In the genomic region with DNA sequence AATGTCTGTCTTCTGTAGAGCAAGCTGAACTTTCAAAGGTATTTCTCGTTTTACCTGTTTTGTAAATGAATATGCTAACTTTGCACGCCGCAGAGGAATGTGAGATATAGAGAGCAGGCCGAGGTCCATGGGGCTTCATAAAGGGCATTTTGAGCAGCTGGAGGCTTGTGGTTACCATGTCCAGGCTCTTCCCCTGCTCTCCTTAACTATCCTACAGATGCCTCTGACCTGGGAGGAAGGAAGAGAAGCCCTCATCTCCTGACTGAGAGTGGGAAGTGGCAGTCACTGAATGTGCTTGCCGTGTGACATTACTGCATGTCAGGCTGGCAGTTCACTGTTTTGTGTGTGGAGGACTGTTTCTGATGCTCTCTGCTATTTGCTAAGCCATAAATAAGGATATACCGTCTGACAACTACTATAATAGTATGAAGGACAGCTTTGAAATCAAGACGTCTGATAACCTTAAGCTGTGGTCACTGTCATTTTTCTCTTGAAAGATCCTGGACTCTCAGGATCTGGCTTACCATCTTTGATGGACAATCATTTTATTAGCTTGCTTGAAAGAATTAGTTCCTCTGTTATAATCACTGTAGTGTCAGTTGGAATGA, we compare ENCODE assay signal across 12 cellular contexts.
DNase-seq lines count a peak whose midpoint lies in the region; ATAC-seq and TF ChIP-seq lines count a peak whose summit lies in the region.
"Had no signal": no experiment of that assay in that cellular context is flagged by ENCODE, and none has a peak within 500 bp of the region (broad histone marks: within the 10 kb centered on the region; RNA-seq: fewer than 3 reads in every experiment).

No MANE protein-coding gene starts in this region.

- intact Hi-C loops in stomach (cut with DNase I; ENCODE audit: low total_unique reads), result no loop called here

- peaks cover 51% of the 10 kb centered on the region for H3K4me1 ChIP-seq in ACC112 (ENCODE audit: control insufficient read depth, insufficient read depth, low read length, unreplicated experiment)
- H3K4me1 ChIP-seq in H9 (ENCODE audit: insufficient read depth, low read length), result peaks cover 15% of the 10 kb centered on the region
- H3K4me1 ChIP-seq in gastroesophageal sphincter, result peaks cover 23 to 99% (median 49%) of the 10 kb centered on the region in 3 donors
- H3K4me1 ChIP-seq in stomach, result peaks cover 65 to 97% (median 83%) of the 10 kb centered on the region in 4 donors

- DNase-seq in H9 (no peak), memory B cell (ENCODE audit: low spot score in 2 of 2) (no peak), stomach (no peak)
- DNase-seq in effector CD8-positive, alpha-beta T cell (lab: John Stamatoyannopoulos, UW), result no peak
- DNase-seq: DMS79, H7, kidney glomerular epithelial cell, sigmoid colon had no signal

- TF ChIP-seq CTCF in H9 (conservative IDR thresholded peaks at IDR 0.05) (no peak), gastroesophageal sphincter (IDR thresholded peaks at IDR 0.05) (no peak), stomach (IDR thresholded peaks at IDR 0.05) (no peak)

- no peak overlapping the region for H4K8ac ChIP-seq in H9 (replicated peaks; ENCODE audit: insufficient read length, low read depth, low read length)

- H3K27me3 ChIP-seq in ACC112 (ENCODE audit: insufficient read depth, low read length) (no peaks in the 10 kb centered on the region), H9 (ENCODE audit: insufficient read depth, low read length) (no peaks in the 10 kb centered on the region), gastroesophageal sphincter (no peaks in the 10 kb centered on the region), stomach (no peaks in the 10 kb centered on the region)
- H3K27me3 ChIP-seq: sigmoid colon had no signal

- no peaks in the 10 kb centered on the region for H3K23me2 ChIP-seq in H9 (ENCODE audit: insufficient read length, low read depth, low read length, poor library complexity, severe bottlenecking)

- H3K9me3 Mint-ChIP-seq in H9 (no peaks in the 10 kb centered on the region; a peak in 1 of 5 replicates), memory B cell (no peaks in the 10 kb centered on the region)
- no peaks in the 10 kb centered on the region for H3K9me3 Mint-ChIP-seq in activated naive CD8-positive, alpha-beta T cell (ENCODE audit: low read depth)

- no peak overlapping the region for H2BK15ac ChIP-seq in H9 (ENCODE audit: low read depth, low read length)

- H3K4me1 Mint-ChIP-seq in H9, result peaks cover 77 to 78% of the 10 kb centered on the region in 2 experiments
- H3K4me1 Mint-ChIP-seq in activated naive CD8-positive, alpha-beta T cell (ENCODE audit: low read depth), result peaks cover 88% of the 10 kb centered on the region
- peaks cover 67% of the 10 kb centered on the region for H3K4me1 Mint-ChIP-seq in memory B cell

- no peak overlapping the region for H2BK20ac ChIP-seq in H9 (ENCODE audit: low read depth, low read length, poor library complexity, severe bottlenecking)

- WGBS in H9 (ENCODE audit: extremely low coverage, insufficient read length, low lambda C conversion rate), result no CpG with 5 or more reads among the region's 7 CpGs
- WGBS in gastroesophageal sphincter (ENCODE audit: low coverage in 1 of 2), 2 donors, result 37 to 50% methylated on average over 3 to 5 of the region's 7 CpGs
- 25 to 36% (median 28%) methylated on average over 7 of the region's 7 CpGs for WGBS in stomach, 5 donors

- no peak overlapping the region for H2BK12ac ChIP-seq in H9 (ENCODE audit: insufficient read length, low read depth, low read length)

- no peak overlapping the region; a peak in 1 of 5 replicates for H3K4me3 Mint-ChIP-seq in H9
- peak overlapping the region; percentile 57 for H3K4me3 Mint-ChIP-seq in activated naive CD8-positive, alpha-beta T cell
- H3K4me3 Mint-ChIP-seq in memory B cell, result no peak overlapping the region

- H3K56ac ChIP-seq in H9 (ENCODE audit: insufficient read length, low read depth, low read length), result no peak overlapping the region

- H3K79me2 ChIP-seq in ACC112 (ENCODE audit: control insufficient read depth, insufficient read depth, low read length, unreplicated experiment), result peaks cover 92% of the 10 kb centered on the region
- peaks cover 30% of the 10 kb centered on the region; the same call in 1 of the 2 replicates for H3K79me2 ChIP-seq in H9 (ENCODE audit: insufficient read depth, low read length)

- TF ChIP-seq EP300 in gastroesophageal sphincter (IDR thresholded peaks at IDR 0.05) (no peak), stomach (IDR thresholded peaks at IDR 0.05) (no peak)

- H4K5ac ChIP-seq in H9 (ENCODE audit: insufficient read length, low read depth, low read length), result no peak overlapping the region

- H4K20me1 ChIP-seq in H9 (ENCODE audit: control insufficient read depth, insufficient read depth, insufficient read length), result peaks cover 2% of the 10 kb centered on the region

- peaks cover 4% of the 10 kb centered on the region for H3K79me1 ChIP-seq in H9 (ENCODE audit: insufficient read depth, low read depth, low read length, poor library complexity, severe bottlenecking)

- H3K36me3 ChIP-seq in ACC112 (ENCODE audit: insufficient read depth, low read length) (no peaks in the 10 kb centered on the region), gastroesophageal sphincter (no peaks in the 10 kb centered on the region), stomach (no peaks in the 10 kb centered on the region)
- H3K36me3 ChIP-seq: sigmoid colon had no signal

- H3K4me2 ChIP-seq in H9 (ENCODE audit: insufficient read depth, insufficient read length, low read length), result peak overlapping the region; percentile 20

- H3K4ac ChIP-seq in H9 (ENCODE audit: low read depth, low read length), result no peak overlapping the region

- no peak overlapping the region for H3K23ac ChIP-seq in H9 (ENCODE audit: insufficient read length, low read depth, low read length)

- 0 out of 7 replicates have a peak, but pooled peaks cover 0 to 3% (median 0%) of the 10 kb centered on the region in 3 experiments for H3K36me3 Mint-ChIP-seq in H9 (ENCODE audit: insufficient read depth in 1 of 3, low read depth in 3 of 3)
- peaks cover 6% of the 10 kb centered on the region for H3K36me3 Mint-ChIP-seq in activated naive CD8-positive, alpha-beta T cell
- peaks cover 8% of the 10 kb centered on the region for H3K36me3 Mint-ChIP-seq in memory B cell

- H3K9ac ChIP-seq in H9 (ENCODE audit: extremely low read depth, insufficient read length, low read length), result no peak overlapping the region

- ATAC-seq in memory B cell (ENCODE audit: low read depth), result no peak
- no peak for ATAC-seq in GM19455 (IDR thresholded peaks at IDR 0.05; ENCODE audit: unreplicated experiment)
- no peak for ATAC-seq in gastroesophageal sphincter

- peak overlapping the region in 1 of 3 experiments; percentile 52; a peak in 3 of 7 replicates for H3K27ac Mint-ChIP-seq in H9
- H3K27ac Mint-ChIP-seq in activated naive CD8-positive, alpha-beta T cell, result peak overlapping the region; percentile 91
- peak overlapping the region; percentile 82 for H3K27ac Mint-ChIP-seq in memory B cell

- no peaks in the 10 kb centered on the region for H3K9me3 ChIP-seq in H9 (ENCODE audit: control insufficient read depth, low read depth, low read length)
- H3K9me3 ChIP-seq in gastroesophageal sphincter, result no peaks in the 10 kb centered on the region
- H3K9me3 ChIP-seq in stomach, result no peaks in the 10 kb centered on the region
- H3K9me3 ChIP-seq: sigmoid colon had no signal

- H3T11ph ChIP-seq in H9 (ENCODE audit: low read length), result no peak overlapping the region

- no peak overlapping the region for H2AFZ ChIP-seq in ACC112 (ENCODE audit: low read length, unreplicated experiment)
- H2AFZ ChIP-seq in H9 (ENCODE audit: low read length), result no peak overlapping the region

- H3K4me3 ChIP-seq in ACC112 (ENCODE audit: low read depth, low read length) (peak overlapping the region; percentile 50; the same call in 1 of the 2 replicates), gastroesophageal sphincter (no peak overlapping the region), stomach (no peak overlapping the region)
- H3K4me3 ChIP-seq: sigmoid colon had no signal

- no peak overlapping the region for H2AK5ac ChIP-seq in H9 (ENCODE audit: insufficient read length, low read length)

- H3K27ac ChIP-seq in ACC112 (ENCODE audit: low read depth, low read length), result peak overlapping the region; percentile 29
- no peak overlapping the region for H3K27ac ChIP-seq in H9 (ENCODE audit: insufficient read length, low read depth, low read length)
- no peak overlapping the region for H3K27ac ChIP-seq in gastroesophageal sphincter
- peak overlapping the region in 2 of 5 donors; percentile 9 to 36 for H3K27ac ChIP-seq in stomach
- H3K27ac ChIP-seq: sigmoid colon had no signal

- no peak overlapping the region for H4K91ac ChIP-seq in H9 (ENCODE audit: insufficient read length, low read depth, low read length)

- TF ChIP-seq POLR2A in gastroesophageal sphincter (IDR thresholded peaks at IDR 0.05) (no peak), stomach (IDR thresholded peaks at IDR 0.05) (no peak)

- H3K27me3 Mint-ChIP-seq in H9 (ENCODE audit: low read depth) (no peaks in the 10 kb centered on the region), memory B cell (no peaks in the 10 kb centered on the region)
- H3K27me3 Mint-ChIP-seq in activated naive CD8-positive, alpha-beta T cell, result no peaks in the 10 kb centered on the region

- no peak overlapping the region for H2BK120ac ChIP-seq in H9 (ENCODE audit: low read depth, low read length, poor library complexity, severe bottlenecking)

- H3K14ac ChIP-seq in H9 (ENCODE audit: insufficient read depth, low read length), result no peak overlapping the region

- H3K18ac ChIP-seq in H9 (ENCODE audit: insufficient read length, low read depth, low read length), result no peak overlapping the region

- H2BK5ac ChIP-seq in H9 (ENCODE audit: insufficient read length, low read length), result no peak overlapping the region
